ENCODE assay signal across 1 cellular context in genomic region chr6:125174626-125175025, GRCh38.
TF ChIP-seq lines count a peak whose summit lies in the region.

No MANE protein-coding gene starts in this region.

TF ChIP-seq in K562, 482 proteins besides CTCF, POLR2A, EP300 and RAD21 (continued from another document):
- peak; percentile 43 for TF ChIP-seq PRDM10 (IDR thresholded peaks at IDR 0.05; ENCODE audit: partially characterized antibody)
- TF ChIP-seq CHD2 (IDR thresholded peaks at IDR 0.05; ENCODE audit: low read depth, low read length), result no peak
- no peak for TF ChIP-seq GTF3C2 (IDR thresholded peaks at IDR 0.05; ENCODE audit: borderline replicate concordance, extremely low read depth, insufficient read length)
- no peak for TF ChIP-seq TAF7 (tag; IDR thresholded peaks at IDR 0.05)
